8 cellular contexts compared by ENCODE assay signal in genomic region chr20:9609892-9610502, GRCh38.
DNase-seq lines count a peak whose midpoint lies in the region; ATAC-seq and TF ChIP-seq lines count a peak whose summit lies in the region.

No MANE protein-coding gene starts in this region.

- in situ Hi-C loops in GM13977 (cut with MboI; ENCODE audit: low pct_unique_long_range_greater_than_20kb, low sequenced_read_pairs, unreplicated experiment) = loop anchor here (10.0 to 25.0 kb wide), 4 partner anchors 95 to 827 kb away; partner anchors contain the start of genes LAMP5, MKKS and SLX4IP

- DNase-seq in Ammon's horn (ENCODE audit: low spot score) (peak; percentile 72), GM13977 (ENCODE audit: low spot score) (peak; percentile 32), NCI-H69 (lab: John Stamatoyannopoulos, UW) (peak; percentile 77), amniotic stem cell (lab: John Stamatoyannopoulos, UW) (peak; percentile 18), iPS-NIHi7 (ENCODE audit: extremely low spot score) (peak; percentile 45)
- peak; percentile 31 for DNase-seq in stimulated activated CD4-positive, alpha-beta T cell treated with anti-CD3 and anti-CD28 coated beads, Interleukin-4, amount 100 ng/mL, for 24 hours

- TF ChIP-seq CTCF in GM13977 (IDR thresholded peaks at IDR 0.05; ENCODE audit: extremely low read depth, insufficient read depth, missing control alignments) = peak; percentile 56

- ATAC-seq in HG03469 (IDR thresholded peaks at IDR 0.05; ENCODE audit: unreplicated experiment) (peak; percentile 39), HG02870 (IDR thresholded peaks at IDR 0.05; ENCODE audit: unreplicated experiment) (no peak)

Comparison
In these comparisons a context has a peak if more than half of its experiments do, and no peak if none do; other contexts are left out.
1. DNase-seq: peak in every context shown above with its lines; median percentile 77 in NCI-H69; 72 in Ammon's horn; 45 in iPS-NIHi7; 32 in GM13977; 31 in stimulated activated CD4-positive, alpha-beta T cell treated with anti-CD3 and anti-CD28 coated beads, Interleukin-4, amount 100 ng/mL, for 24 hours; 18 in amniotic stem cell.